In the genomic region with DNA sequence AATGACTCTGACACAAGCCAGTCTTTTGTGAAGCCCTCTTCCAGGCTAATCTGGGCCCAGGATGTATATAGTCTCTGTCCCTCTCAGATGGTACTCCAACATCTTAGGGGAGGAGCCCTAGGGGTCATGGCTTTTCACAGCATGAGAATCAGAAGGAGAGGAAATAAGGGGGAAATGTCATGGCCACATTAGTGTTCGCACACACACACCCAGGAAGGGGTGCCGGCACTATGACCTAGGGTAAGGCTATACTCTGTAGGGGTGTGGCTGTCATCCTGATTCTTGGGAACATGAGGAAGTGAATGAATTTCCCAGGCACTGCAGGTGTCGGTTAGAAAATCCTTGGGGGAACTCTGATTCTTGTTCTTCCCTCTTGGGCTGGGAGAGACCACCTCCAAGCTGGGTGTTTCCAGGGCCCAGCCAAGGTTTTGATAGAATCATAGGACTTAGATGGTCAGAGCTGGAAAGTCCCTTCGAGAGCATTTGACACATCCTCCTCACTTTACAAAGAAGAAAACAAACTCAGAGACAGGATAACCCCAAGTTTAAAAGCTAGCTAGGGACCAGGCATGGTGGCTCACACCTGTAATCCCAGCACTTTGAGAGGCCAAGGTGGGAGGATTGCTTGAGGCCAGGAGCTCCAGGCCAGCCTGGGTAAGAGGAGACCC, we compare ENCODE assay signal across 17 cellular contexts. TPM values are rescaled to one million over a fixed set of nuclear protein-coding genes. Genes with fewer than 3 reads are reported as not detected.
DNase-seq lines count a peak whose midpoint lies in the region; ATAC-seq and TF ChIP-seq lines count a peak whose summit lies in the region.
"Had no signal": no experiment of that assay in that cellular context is flagged by ENCODE, and none has a peak within 500 bp of the region (broad histone marks: within the 10 kb centered on the region; RNA-seq: fewer than 3 reads in every experiment).

No MANE protein-coding gene starts in this region.

- peaks cover 20% of the 10 kb centered on the region for H3K36me3 Mint-ChIP-seq in activated CD4-positive, alpha-beta T cell treated with anti-CD3 and anti-CD28 coated beads, Interleukin-2, amount 10 ng/mL, durations not matched to agents 7 days and 5 days (ENCODE audit: low read depth)
- peaks cover 21% of the 10 kb centered on the region for H3K36me3 Mint-ChIP-seq in activated naive CD8-positive, alpha-beta T cell treated with anti-CD3 and anti-CD28 coated beads for 36 hours
- no peaks in the 10 kb centered on the region for H3K36me3 Mint-ChIP-seq in osteocyte (ENCODE audit: unreplicated experiment)

- no peaks in the 10 kb centered on the region for H3K27me3 Mint-ChIP-seq in activated CD4-positive, alpha-beta T cell treated with anti-CD3 and anti-CD28 coated beads, Interleukin-2, amount 10 ng/mL, durations not matched to agents 7 days and 5 days
- H3K27me3 Mint-ChIP-seq in activated naive CD8-positive, alpha-beta T cell treated with anti-CD3 and anti-CD28 coated beads for 36 hours: no peaks in the 10 kb centered on the region
- peaks cover 46% of the 10 kb centered on the region for H3K27me3 Mint-ChIP-seq in osteocyte (ENCODE audit: unreplicated experiment)

- peak overlapping the region; percentile 62 for H3K27ac Mint-ChIP-seq in activated CD4-positive, alpha-beta T cell treated with anti-CD3 and anti-CD28 coated beads, Interleukin-2, amount 10 ng/mL, durations not matched to agents 7 days and 5 days
- peak overlapping the region; percentile 52 for H3K27ac Mint-ChIP-seq in activated naive CD8-positive, alpha-beta T cell treated with anti-CD3 and anti-CD28 coated beads for 36 hours
- no peak overlapping the region for H3K27ac Mint-ChIP-seq in osteocyte (ENCODE audit: unreplicated experiment)

- CTCF ChIA-PET in activated CD4-positive, alpha-beta T cell treated with anti-CD3 and anti-CD28 coated beads, Interleukin-2, amount 10 ng/mL, durations not matched to agents 7 days and 5 days (lab: Charles Lee): interaction anchor here (0.6 to 2.0 kb wide), 6 partner anchors 9 to 165 kb away, joined by 3 to 6 read pairs (median 4); no protein-coding TSS in a partner anchor

- H3K4me3 Mint-ChIP-seq in activated CD4-positive, alpha-beta T cell treated with anti-CD3 and anti-CD28 coated beads, Interleukin-2, amount 10 ng/mL, durations not matched to agents 7 days and 5 days: peak overlapping the region; percentile 37
- H3K4me3 Mint-ChIP-seq in activated naive CD8-positive, alpha-beta T cell treated with anti-CD3 and anti-CD28 coated beads for 36 hours: peak overlapping the region; percentile 10
- no peak overlapping the region for H3K4me3 Mint-ChIP-seq in osteocyte (ENCODE audit: unreplicated experiment)

- no peak for ATAC-seq in GM19023 (IDR thresholded peaks at IDR 0.05; ENCODE audit: unreplicated experiment)
- ATAC-seq: SK-N-SH treated with all-trans-retinoic acid at 6 μM for 48 hours had no signal

- DNase-seq in activated CD4-positive, alpha-beta T cell treated with anti-CD3 and anti-CD28 coated beads, Interleukin-2, amount 10 ng/mL, durations not matched to agents 7 days and 5 days: no peak
- no peak for DNase-seq in activated CD4-positive, alpha-beta T cell treated with anti-CD3 and anti-CD28 coated beads, Interleukin-2, amount 50 U/mL, for 48 hours
- DNase-seq in MV-4-11 (lab: John Stamatoyannopoulos, UW) (peak; percentile 56), osteocyte (ENCODE audit: extremely low spot score, unreplicated experiment) (peak; percentile 46), A172 (ENCODE audit: low spot score) (no peak), cardiac septum (ENCODE audit: low spot score) (no peak)
- DNase-seq in activated naive CD8-positive, alpha-beta T cell treated with anti-CD3 and anti-CD28 coated beads for 36 hours: no peak
- DNase-seq: activated effector memory CD4-positive, alpha-beta T cell treated with anti-CD3 and anti-CD28 coated beads, Interleukin-2, amount 50 U/mL, for 16 hours; head of caudate nucleus; NCI-H1048; NCI-H2029; NCI-H446; NK-92 treated with Interleukin-12 subunit alpha and Interleukin-12 subunit beta, amount 100 ng/mL, for 24 hours; occipital lobe; stimulated activated CD4-positive, alpha-beta T cell treated with anti-CD3 and anti-CD28 coated beads, Interleukin-12 subunit alpha, Interleukin-12 subunit beta, amount 100 ng/mL, for 4 hours had no signal

- no peak for TF ChIP-seq CTCF in osteocyte (IDR thresholded peaks at IDR 0.05)

- intact Hi-C loops in cardiac septum (cut with DNase I): no loop called here

- peaks cover 69% of the 10 kb centered on the region for H3K4me1 Mint-ChIP-seq in activated CD4-positive, alpha-beta T cell treated with anti-CD3 and anti-CD28 coated beads, Interleukin-2, amount 10 ng/mL, durations not matched to agents 7 days and 5 days
- peaks cover 57% of the 10 kb centered on the region for H3K4me1 Mint-ChIP-seq in activated naive CD8-positive, alpha-beta T cell treated with anti-CD3 and anti-CD28 coated beads for 36 hours
- H3K4me1 Mint-ChIP-seq in osteocyte (ENCODE audit: unreplicated experiment): no peaks in the 10 kb centered on the region

- no peaks in the 10 kb centered on the region for H3K9me3 Mint-ChIP-seq in activated CD4-positive, alpha-beta T cell treated with anti-CD3 and anti-CD28 coated beads, Interleukin-2, amount 10 ng/mL, durations not matched to agents 7 days and 5 days
- no peaks in the 10 kb centered on the region for H3K9me3 Mint-ChIP-seq in activated naive CD8-positive, alpha-beta T cell treated with anti-CD3 and anti-CD28 coated beads for 36 hours
- H3K9me3 Mint-ChIP-seq in osteocyte (ENCODE audit: unreplicated experiment): no peaks in the 10 kb centered on the region

- POLR2A ChIA-PET in activated CD4-positive, alpha-beta T cell treated with anti-CD3 and anti-CD28 coated beads, Interleukin-2, amount 10 ng/mL, durations not matched to agents 7 days and 5 days (lab: Charles Lee): interaction anchor here (0.6 kb wide), 1 partner anchor 151 kb away, joined by 4 read pairs; no protein-coding TSS in a partner anchor

RNA-seq across cellular contexts. Expression of gene GFI1, which starts 22.0 kb away (rescaled TPM):
- 10 to 100 TPM; 47.8 to 49.6 TPM for total RNA-seq in activated CD4-positive, alpha-beta T cell treated with anti-CD3 and anti-CD28 coated beads, Interleukin-2, amount 10 ng/mL, durations not matched to agents 7 days and 5 days
- total RNA-seq in activated naive CD8-positive, alpha-beta T cell treated with anti-CD3 and anti-CD28 coated beads for 36 hours: 10 to 100 TPM; 79.7 to 85.0 TPM
- total RNA-seq in osteocyte: 0.11 and 0.18 TPM in 2 replicates
- total RNA-seq in A172 (2014; rRNA removed; shearing (Covaris generic)): 0.38 and 0.60 TPM in 2 replicates
- total RNA-seq in cardiac septum: 0.19 TPM
- total RNA-seq: occipital lobe had no signal

Comparison
In these comparisons a context has a peak if more than half of its experiments do, and no peak if none do; other contexts are left out.
1. DNase-seq: peak in MV-4-11 (single experiment) and osteocyte (single experiment); none in activated CD4-positive, alpha-beta T cell treated with anti-CD3 and anti-CD28 coated beads, Interleukin-2, amount 10 ng/mL, durations not matched to agents 7 days and 5 days (single experiment), activated CD4-positive, alpha-beta T cell treated with anti-CD3 and anti-CD28 coated beads, Interleukin-2, amount 50 U/mL, for 48 hours (0 of 2), activated naive CD8-positive, alpha-beta T cell treated with anti-CD3 and anti-CD28 coated beads for 36 hours (single experiment), A172 (single experiment) and cardiac septum (single experiment).
2. RNA of gene GFI1, which starts 22.0 kb away (total RNA-seq): 79.7 to 85.0 TPM in activated naive CD8-positive, alpha-beta T cell treated with anti-CD3 and anti-CD28 coated beads for 36 hours and 47.8 to 49.6 TPM in activated CD4-positive, alpha-beta T cell treated with anti-CD3 and anti-CD28 coated beads, Interleukin-2, amount 10 ng/mL, durations not matched to agents 7 days and 5 days; 0.38 to 0.60 TPM in A172, 0.19 TPM in cardiac septum (single experiment) and 0.11 to 0.18 TPM in osteocyte; every median in the first group is over 10 times any median in the second.